Comparison of ENCODE assay signal across 10 cellular contexts in the genomic region with DNA sequence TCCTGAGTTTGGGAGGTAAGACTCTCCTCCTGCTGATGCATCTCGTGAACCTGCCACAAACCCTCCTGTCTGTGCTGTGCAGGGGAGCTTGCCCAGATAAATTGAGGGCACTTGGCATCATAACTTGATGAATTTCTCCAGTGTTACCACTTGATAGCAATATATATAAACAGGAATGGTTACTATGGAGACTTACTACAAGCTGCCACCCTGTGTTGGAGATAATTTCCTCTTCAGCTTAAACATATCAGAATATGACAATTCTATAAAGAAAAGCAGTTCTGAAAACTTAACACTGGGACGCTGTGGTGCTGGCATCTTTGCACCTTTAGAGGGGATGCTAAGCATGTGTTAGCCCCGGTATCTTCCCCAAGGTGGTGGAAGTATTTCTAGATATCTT.
"Had no signal": no experiment of that assay in that cellular context is flagged by ENCODE, and none has a peak within 500 bp of the region (broad histone marks: within the 10 kb centered on the region; RNA-seq: fewer than 3 reads in every experiment).

No MANE protein-coding gene starts in this region.

- H3K27ac ChIP-seq: heart left ventricle, pancreas had no signal

- ATAC-seq: heart left ventricle, left lobe of liver, pancreas had no signal

- H3K4me1 ChIP-seq: pancreas had no signal

- H3K9me3 ChIP-seq: heart left ventricle, pancreas had no signal

- DNase-seq: activated CD4-positive, alpha-beta T cell treated with anti-CD3 and anti-CD28 coated beads, Interleukin-2, amount 50 U/mL, for 1 hour; activated effector memory CD4-positive, alpha-beta T cell treated with anti-CD3 and anti-CD28 coated beads, Interleukin-2, amount 50 U/mL, for 16 hours; anterior cingulate cortex; foreskin melanocyte; heart left ventricle; pancreas; retina; stimulated activated CD4-positive, alpha-beta T cell treated with anti-CD3 and anti-CD28 coated beads, Interleukin-4, amount 100 ng/mL, for 4 hours; T-helper 2 cell had no signal

- H3K4me3 ChIP-seq: heart left ventricle, pancreas had no signal

- H3K27me3 ChIP-seq: heart left ventricle, pancreas had no signal
